ENCODE assay signal across 1 cellular context in genomic region chr4:76148142-76148849, GRCh38.
TF ChIP-seq lines count a peak whose summit lies in the region.

A gene with protein sequence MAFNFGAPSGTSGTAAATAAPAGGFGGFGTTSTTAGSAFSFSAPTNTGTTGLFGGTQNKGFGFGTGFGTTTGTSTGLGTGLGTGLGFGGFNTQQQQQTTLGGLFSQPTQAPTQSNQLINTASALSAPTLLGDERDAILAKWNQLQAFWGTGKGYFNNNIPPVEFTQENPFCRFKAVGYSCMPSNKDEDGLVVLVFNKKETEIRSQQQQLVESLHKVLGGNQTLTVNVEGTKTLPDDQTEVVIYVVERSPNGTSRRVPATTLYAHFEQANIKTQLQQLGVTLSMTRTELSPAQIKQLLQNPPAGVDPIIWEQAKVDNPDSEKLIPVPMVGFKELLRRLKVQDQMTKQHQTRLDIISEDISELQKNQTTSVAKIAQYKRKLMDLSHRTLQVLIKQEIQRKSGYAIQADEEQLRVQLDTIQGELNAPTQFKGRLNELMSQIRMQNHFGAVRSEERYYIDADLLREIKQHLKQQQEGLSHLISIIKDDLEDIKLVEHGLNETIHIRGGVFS (minus strand): TSS chr4:76148397. CDS start chr4:76148374, 23 bp downstream.

TF ChIP-seq in HEK293, 187 proteins besides CTCF, POLR2A, EP300 and RAD21 (continued from another document and continues in another):
- TF ChIP-seq ZNF266 (tag by site-specific recombination; IDR thresholded peaks at IDR 0.05; ENCODE audit: low read depth): peak; percentile 17; the same call in 1 of the 2 replicates
- TF ChIP-seq ZNF24 (tag by site-specific recombination; IDR thresholded peaks at IDR 0.05): peak; percentile 82
- no peak for TF ChIP-seq ZNF133 (tag by site-specific recombination; IDR thresholded peaks at IDR 0.05)
- TF ChIP-seq ZNF624 (tag by site-specific recombination; IDR thresholded peaks at IDR 0.05): no peak
- no peak for TF ChIP-seq ZNF169 (tag by site-specific recombination; IDR thresholded peaks at IDR 0.05)
- TF ChIP-seq SP7 (tag by site-specific recombination; IDR thresholded peaks at IDR 0.05): peak; percentile 85
- no peak for TF ChIP-seq ZNF600 (tag by site-specific recombination; IDR thresholded peaks at IDR 0.05)
- TF ChIP-seq ZNF175 (tag by site-specific recombination; IDR thresholded peaks at IDR 0.05): no peak
- peak; percentile 35; the same call in 1 of the 2 replicates for TF ChIP-seq ZNF324 (tag by site-specific recombination; IDR thresholded peaks at IDR 0.05)
- peak; percentile 33; the same call in 1 of the 2 replicates for TF ChIP-seq TRIM28 (IDR thresholded peaks at IDR 0.05; ENCODE audit: borderline replicate concordance, low read length)
- TF ChIP-seq ZNF530 (tag by site-specific recombination; IDR thresholded peaks at IDR 0.05; ENCODE audit: low read depth): no peak
- peak; percentile 77; the same call in 1 of the 2 replicates for TF ChIP-seq ZNF629 (tag by site-specific recombination; IDR thresholded peaks at IDR 0.05)
- TF ChIP-seq ZNF138 (tag by site-specific recombination; IDR thresholded peaks at IDR 0.05; ENCODE audit: borderline replicate concordance): no peak
- TF ChIP-seq ZNF510 (tag by site-specific recombination; IDR thresholded peaks at IDR 0.05; ENCODE audit: insufficient replicate concordance): no peak
- TF ChIP-seq, protein P1, sequence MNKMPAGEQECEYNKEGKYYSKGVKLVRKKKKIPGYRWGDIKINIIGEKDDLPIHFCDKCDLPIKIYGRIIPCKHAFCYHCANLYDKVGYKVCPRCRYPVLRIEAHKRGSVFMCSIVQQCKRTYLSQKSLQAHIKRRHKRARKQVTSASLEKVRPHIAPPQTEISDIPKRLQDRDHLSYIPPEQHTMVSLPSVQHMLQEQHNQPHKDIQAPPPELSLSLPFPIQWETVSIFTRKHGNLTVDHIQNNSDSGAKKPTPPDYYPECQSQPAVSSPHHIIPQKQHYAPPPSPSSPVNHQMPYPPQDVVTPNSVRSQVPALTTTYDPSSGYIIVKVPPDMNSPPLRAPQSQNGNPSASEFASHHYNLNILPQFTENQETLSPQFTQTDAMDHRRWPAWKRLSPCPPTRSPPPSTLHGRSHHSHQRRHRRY (tag by site-specific recombination; IDR thresholded peaks at IDR 0.05): no peak
- TF ChIP-seq KLF8 (tag by site-specific recombination; IDR thresholded peaks at IDR 0.05): peak; percentile 84
- no peak for TF ChIP-seq PRDM6 (tag by site-specific recombination; IDR thresholded peaks at IDR 0.05)
- peak; percentile 21; the same call in 1 of the 2 replicates for TF ChIP-seq ZNF610 (tag by site-specific recombination; IDR thresholded peaks at IDR 0.05; ENCODE audit: borderline replicate concordance)
- TF ChIP-seq, protein P2, sequence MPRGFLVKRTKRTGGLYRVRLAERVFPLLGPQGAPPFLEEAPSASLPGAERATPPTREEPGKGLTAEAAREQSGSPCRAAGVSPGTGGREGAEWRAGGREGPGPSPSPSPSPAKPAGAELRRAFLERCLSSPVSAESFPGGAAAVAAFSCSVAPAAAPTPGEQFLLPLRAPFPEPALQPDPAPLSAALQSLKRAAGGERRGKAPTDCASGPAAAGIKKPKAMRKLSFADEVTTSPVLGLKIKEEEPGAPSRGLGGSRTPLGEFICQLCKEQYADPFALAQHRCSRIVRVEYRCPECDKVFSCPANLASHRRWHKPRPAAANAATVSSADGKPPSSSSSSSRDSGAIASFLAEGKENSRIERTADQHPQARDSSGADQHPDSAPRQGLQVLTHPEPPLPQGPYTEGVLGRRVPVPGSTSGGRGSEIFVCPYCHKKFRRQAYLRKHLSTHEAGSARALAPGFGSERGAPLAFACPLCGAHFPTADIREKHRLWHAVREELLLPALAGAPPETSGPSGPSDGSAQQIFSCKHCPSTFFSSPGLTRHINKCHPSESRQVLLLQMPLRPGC (tag by site-specific recombination; IDR thresholded peaks at IDR 0.05): 0 out of 2 replicates have a peak, but pooled peaks have one; percentile 39
- TF ChIP-seq ZNF433 (tag by site-specific recombination; IDR thresholded peaks at IDR 0.05; ENCODE audit: low read depth): no peak
- no peak for TF ChIP-seq ZNF792 (tag by site-specific recombination; IDR thresholded peaks at IDR 0.05)
- TF ChIP-seq, protein P3, sequence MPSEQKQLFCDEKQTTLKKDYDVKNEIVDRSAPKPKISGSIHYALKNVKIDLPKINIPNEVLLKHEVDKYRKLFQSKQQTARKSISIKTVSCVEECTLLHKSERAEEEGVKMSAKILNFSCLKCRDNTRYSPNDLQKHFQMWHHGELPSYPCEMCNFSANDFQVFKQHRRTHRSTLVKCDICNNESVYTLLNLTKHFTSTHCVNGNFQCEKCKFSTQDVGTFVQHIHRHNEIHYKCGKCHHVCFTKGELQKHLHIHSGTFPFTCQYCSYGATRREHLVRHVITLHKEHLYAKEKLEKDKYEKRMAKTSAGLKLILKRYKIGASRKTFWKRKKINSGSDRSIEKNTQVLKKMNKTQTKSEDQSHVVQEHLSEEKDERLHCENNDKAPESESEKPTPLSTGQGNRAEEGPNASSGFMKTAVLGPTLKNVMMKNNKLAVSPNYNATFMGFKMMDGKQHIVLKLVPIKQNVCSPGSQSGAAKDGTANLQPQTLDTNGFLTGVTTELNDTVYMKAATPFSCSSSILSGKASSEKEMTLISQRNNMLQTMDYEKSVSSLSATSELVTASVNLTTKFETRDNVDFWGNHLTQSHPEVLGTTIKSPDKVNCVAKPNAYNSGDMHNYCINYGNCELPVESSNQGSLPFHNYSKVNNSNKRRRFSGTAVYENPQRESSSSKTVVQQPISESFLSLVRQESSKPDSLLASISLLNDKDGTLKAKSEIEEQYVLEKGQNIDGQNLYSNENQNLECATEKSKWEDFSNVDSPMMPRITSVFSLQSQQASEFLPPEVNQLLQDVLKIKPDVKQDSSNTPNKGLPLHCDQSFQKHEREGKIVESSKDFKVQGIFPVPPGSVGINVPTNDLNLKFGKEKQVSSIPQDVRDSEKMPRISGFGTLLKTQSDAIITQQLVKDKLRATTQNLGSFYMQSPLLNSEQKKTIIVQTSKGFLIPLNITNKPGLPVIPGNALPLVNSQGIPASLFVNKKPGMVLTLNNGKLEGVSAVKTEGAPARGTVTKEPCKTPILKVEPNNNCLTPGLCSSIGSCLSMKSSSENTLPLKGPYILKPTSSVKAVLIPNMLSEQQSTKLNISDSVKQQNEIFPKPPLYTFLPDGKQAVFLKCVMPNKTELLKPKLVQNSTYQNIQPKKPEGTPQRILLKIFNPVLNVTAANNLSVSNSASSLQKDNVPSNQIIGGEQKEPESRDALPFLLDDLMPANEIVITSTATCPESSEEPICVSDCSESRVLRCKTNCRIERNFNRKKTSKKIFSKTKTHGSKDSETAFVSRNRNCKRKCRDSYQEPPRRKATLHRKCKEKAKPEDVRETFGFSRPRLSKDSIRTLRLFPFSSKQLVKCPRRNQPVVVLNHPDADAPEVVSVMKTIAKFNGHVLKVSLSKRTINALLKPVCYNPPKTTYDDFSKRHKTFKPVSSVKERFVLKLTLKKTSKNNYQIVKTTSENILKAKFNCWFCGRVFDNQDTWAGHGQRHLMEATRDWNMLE (tag by site-specific recombination; conservative IDR thresholded peaks at IDR 0.05; ENCODE audit: low read depth): peak; percentile 55
- TF ChIP-seq ZFHX2 (tag by site-specific recombination; conservative IDR thresholded peaks at IDR 0.05): peak; percentile 87
- TF ChIP-seq GLIS1 (tag by site-specific recombination; IDR thresholded peaks at IDR 0.05): peak; percentile 28; the same call in 1 of the 2 replicates
- no peak for TF ChIP-seq ZNF623 (tag by site-specific recombination; IDR thresholded peaks at IDR 0.05)
- no peak for TF ChIP-seq HOXA7 (CRISPR knock-in tag; IDR thresholded peaks at IDR 0.05; ENCODE audit: borderline replicate concordance)
- TF ChIP-seq ZBTB26 (tag by site-specific recombination; optimal IDR thresholded peaks at IDR 0.05): peak; percentile 73
- TF ChIP-seq ZNF664 (tag by site-specific recombination; IDR thresholded peaks at IDR 0.05): peak; percentile 53; the same call in 1 of the 2 replicates
- 0 out of 2 replicates have a peak, but pooled peaks have one; percentile 32 for TF ChIP-seq TSHZ1 (tag by site-specific recombination; IDR thresholded peaks at IDR 0.05; ENCODE audit: borderline replicate concordance)
- TF ChIP-seq, protein P4, sequence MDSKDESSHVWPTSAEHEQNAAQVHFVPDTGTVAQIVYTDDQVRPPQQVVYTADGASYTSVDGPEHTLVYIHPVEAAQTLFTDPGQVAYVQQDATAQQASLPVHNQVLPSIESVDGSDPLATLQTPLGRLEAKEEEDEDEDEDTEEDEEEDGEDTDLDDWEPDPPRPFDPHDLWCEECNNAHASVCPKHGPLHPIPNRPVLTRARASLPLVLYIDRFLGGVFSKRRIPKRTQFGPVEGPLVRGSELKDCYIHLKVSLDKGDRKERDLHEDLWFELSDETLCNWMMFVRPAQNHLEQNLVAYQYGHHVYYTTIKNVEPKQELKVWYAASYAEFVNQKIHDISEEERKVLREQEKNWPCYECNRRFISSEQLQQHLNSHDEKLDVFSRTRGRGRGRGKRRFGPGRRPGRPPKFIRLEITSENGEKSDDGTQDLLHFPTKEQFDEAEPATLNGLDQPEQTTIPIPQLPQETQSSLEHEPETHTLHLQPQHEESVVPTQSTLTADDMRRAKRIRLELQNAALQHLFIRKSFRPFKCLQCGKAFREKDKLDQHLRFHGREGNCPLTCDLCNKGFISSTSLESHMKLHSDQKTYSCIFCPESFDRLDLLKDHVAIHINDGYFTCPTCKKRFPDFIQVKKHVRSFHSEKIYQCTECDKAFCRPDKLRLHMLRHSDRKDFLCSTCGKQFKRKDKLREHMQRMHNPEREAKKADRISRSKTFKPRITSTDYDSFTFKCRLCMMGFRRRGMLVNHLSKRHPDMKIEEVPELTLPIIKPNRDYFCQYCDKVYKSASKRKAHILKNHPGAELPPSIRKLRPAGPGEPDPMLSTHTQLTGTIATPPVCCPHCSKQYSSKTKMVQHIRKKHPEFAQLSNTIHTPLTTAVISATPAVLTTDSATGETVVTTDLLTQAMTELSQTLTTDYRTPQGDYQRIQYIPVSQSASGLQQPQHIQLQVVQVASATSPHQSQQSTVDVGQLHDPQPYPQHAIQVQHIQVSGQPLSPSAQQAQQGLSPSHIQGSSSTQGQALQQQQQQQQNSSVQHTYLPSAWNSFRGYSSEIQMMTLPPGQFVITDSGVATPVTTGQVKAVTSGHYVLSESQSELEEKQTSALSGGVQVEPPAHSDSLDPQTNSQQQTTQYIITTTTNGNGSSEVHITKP (tag by site-specific recombination; IDR thresholded peaks at IDR 0.05): peak; percentile 43; the same call in 1 of the 2 replicates
- peak; percentile 83 for TF ChIP-seq ZNF639 (tag by site-specific recombination; IDR thresholded peaks at IDR 0.05)
- TF ChIP-seq ZNF561 (tag by site-specific recombination; IDR thresholded peaks at IDR 0.05; ENCODE audit: borderline replicate concordance): 0 out of 2 replicates have a peak, but pooled peaks have one; percentile 55
- TF ChIP-seq ZNF654 (tag by site-specific recombination; IDR thresholded peaks at IDR 0.05; ENCODE audit: low read depth): no peak
- TF ChIP-seq ZBTB8A (tag by site-specific recombination; IDR thresholded peaks at IDR 0.05): peak; percentile 85
- TF ChIP-seq ZNF16 (tag by site-specific recombination; IDR thresholded peaks at IDR 0.05; ENCODE audit: low read depth): no peak
- TF ChIP-seq ZNF514 (tag by site-specific recombination; IDR thresholded peaks at IDR 0.05): no peak
- TF ChIP-seq ZNF747 (tag by site-specific recombination; IDR thresholded peaks at IDR 0.05): no peak
